25 cellular contexts compared by ENCODE assay signal in genomic region chr4:109160494-109160893, GRCh38.
DNase-seq lines count a peak whose midpoint lies in the region; ATAC-seq and TF ChIP-seq lines count a peak whose summit lies in the region.
"Had no signal": no experiment of that assay in that cellular context is flagged by ENCODE, and none has a peak within 500 bp of the region (broad histone marks: within the 10 kb centered on the region; RNA-seq: fewer than 3 reads in every experiment).

No MANE protein-coding gene starts in this region.

- TF ChIP-seq CTCF in liver (IDR thresholded peaks at IDR 0.05; ENCODE audit: low read depth, low read length, missing input control) (no peak), right lobe of liver (IDR thresholded peaks at IDR 0.05) (no peak), neural crest cell (conservative IDR thresholded peaks at IDR 0.05) (no peak)

- DNase-seq in right lobe of liver: no peak
- no peak for DNase-seq in mesenchymal stem cell
- no peak for DNase-seq in neural crest cell (ENCODE audit: low read depth, low spot score)
- peak; percentile 29 for DNase-seq in neuronal stem cell (ENCODE audit: low spot score)
- no peak for DNase-seq in NK-92 (lab: John Stamatoyannopoulos, UW; ENCODE audit: unreplicated experiment)
- no peak for DNase-seq in hypothalamus (lab: John Stamatoyannopoulos, UW)
- DNase-seq: AML-193; CD4-positive, alpha-beta T cell; CD8-positive, alpha-beta memory T cell; COR-L47; DMS 273 treated with DMSO at 0.1 percent for 48 hours; DMS153; DMS53; DMS79; DND-41; EL; GDM1 had no signal

- H3K27ac ChIP-seq in liver (ENCODE audit: low read depth in 1 of 2, low read length in 2 of 2) (no peak overlapping the region), right lobe of liver (no peak overlapping the region), mesenchymal stem cell (ENCODE audit: low read length, poor library complexity, severe bottlenecking) (no peak overlapping the region), neuronal stem cell (replicated peaks; ENCODE audit: low read length) (no peak overlapping the region)
- H3K27ac ChIP-seq: 22Rv1; A549; BLaER1 treated with 17β-estradiol and CSF1 and Interleukin-3, amounts not matched to agents 10 nM and 100 nM; C4-2B had no signal

- H2BK120ac ChIP-seq in mesenchymal stem cell (ENCODE audit: low read depth, low read length) (no peak overlapping the region), neuronal stem cell (ENCODE audit: low read depth, low read length) (no peak overlapping the region)

- H3K27me3 Mint-ChIP-seq in neural crest cell (ENCODE audit: low read depth): no peaks in the 10 kb centered on the region
- H3K27me3 Mint-ChIP-seq: B cell; CD4-positive, alpha-beta T cell had no signal

- no peak overlapping the region for H4K91ac ChIP-seq in mesenchymal stem cell (ENCODE audit: low read length)
- H4K91ac ChIP-seq in neuronal stem cell (ENCODE audit: low read depth, low read length, poor library complexity): no peak overlapping the region

- H2AK5ac ChIP-seq in mesenchymal stem cell (ENCODE audit: low read length, severe bottlenecking) (no peak overlapping the region), neuronal stem cell (ENCODE audit: low read depth, low read length) (no peak overlapping the region)

- H3K14ac ChIP-seq in mesenchymal stem cell (ENCODE audit: low read length in 2 of 2): no peak overlapping the region
- H3K14ac ChIP-seq in neuronal stem cell (ENCODE audit: low read length): no peak overlapping the region

- no peak for ATAC-seq in right lobe of liver
- no peak for ATAC-seq in esophagus mucosa
- ATAC-seq: A549, GM12878 had no signal

- peaks cover 0 to 2% (median 0%) of the 10 kb centered on the region in 4 donors for H3K27me3 ChIP-seq in liver (ENCODE audit: control insufficient read depth in 4 of 4, insufficient read depth in 4 of 4, low read length in 3 of 4)
- H3K27me3 ChIP-seq in right lobe of liver: no peaks in the 10 kb centered on the region
- no peaks in the 10 kb centered on the region for H3K27me3 ChIP-seq in mesenchymal stem cell (ENCODE audit: control insufficient read depth in 1 of 2, insufficient read depth in 1 of 2, low read length in 2 of 2)
- peaks cover 0 to 61% (median 0%) of the 10 kb centered on the region in 3 experiments for H3K27me3 ChIP-seq in neuronal stem cell (ENCODE audit: control insufficient read depth in 3 of 3, insufficient read depth in 3 of 3, low read depth in 1 of 3, low read length in 3 of 3)
- H3K27me3 ChIP-seq: BLaER1 treated with 17β-estradiol and CSF1 and Interleukin-3, amounts not matched to agents 10 nM and 100 nM had no signal

- H3K4me1 Mint-ChIP-seq in neural crest cell: peaks cover 73% of the 10 kb centered on the region
- H3K4me1 Mint-ChIP-seq: B cell; CD8-positive, alpha-beta memory T cell had no signal

- WGBS in liver: 53% methylated on average over 4 of the region's 4 CpGs
- WGBS in right lobe of liver (ENCODE audit: insufficient coverage, low coverage, low lambda C conversion rate, missing lambda C conversion rate): 37% methylated on average over 4 of the region's 4 CpGs
- 67% methylated on average over 4 of the region's 4 CpGs for WGBS in mesenchymal stem cell
- no CpG with 5 or more reads among the region's 4 CpGs for WGBS in neuronal stem cell (ENCODE audit: extremely low coverage in 2 of 2, insufficient read length in 2 of 2, insufficient replicate concordance in 1 of 2), 2 donors

- H4K8ac ChIP-seq in mesenchymal stem cell (ENCODE audit: low read length) (peak overlapping the region; percentile 84), neuronal stem cell (ENCODE audit: low read depth, low read length) (no peak overlapping the region)

- H3K9ac ChIP-seq in liver (ENCODE audit: low read depth in 1 of 2, low read length in 2 of 2) (no peak overlapping the region), mesenchymal stem cell (ENCODE audit: low read length) (no peak overlapping the region), neuronal stem cell (ENCODE audit: low read depth, low read length, poor library complexity) (no peak overlapping the region)
- H3K9ac ChIP-seq: BLaER1 treated with 17β-estradiol and CSF1 and Interleukin-3, amounts not matched to agents 10 nM and 100 nM had no signal

- no peak overlapping the region for H2BK15ac ChIP-seq in mesenchymal stem cell (ENCODE audit: low read depth, poor library complexity, severe bottlenecking)
- no peak overlapping the region for H2BK15ac ChIP-seq in neuronal stem cell (ENCODE audit: low read length)

- no peaks in the 10 kb centered on the region for H3K36me3 ChIP-seq in liver (ENCODE audit: control insufficient read depth in 4 of 4, insufficient read depth in 3 of 4, low read depth in 1 of 4, low read length in 3 of 4)
- no peaks in the 10 kb centered on the region for H3K36me3 ChIP-seq in right lobe of liver
- H3K36me3 ChIP-seq in mesenchymal stem cell (ENCODE audit: control insufficient read depth in 1 of 2, insufficient read depth in 2 of 2, low read depth in 1 of 2, low read length in 2 of 2): no peaks in the 10 kb centered on the region
- no peaks in the 10 kb centered on the region for H3K36me3 ChIP-seq in neuronal stem cell (replicated peaks in 1 of 2; ENCODE audit: control insufficient read depth in 2 of 2, insufficient read depth in 2 of 2, low read length in 2 of 2)
- H3K36me3 ChIP-seq: BLaER1 treated with 17β-estradiol and CSF1 and Interleukin-3, amounts not matched to agents 10 nM and 100 nM had no signal

- H3K18ac ChIP-seq in mesenchymal stem cell (ENCODE audit: low read depth in 1 of 2, low read length in 2 of 2): no peak overlapping the region
- no peak overlapping the region for H3K18ac ChIP-seq in neuronal stem cell (ENCODE audit: low read length)

- no peak for TF ChIP-seq POLR2A in right lobe of liver (IDR thresholded peaks at IDR 0.05)

- H2BK12ac ChIP-seq in mesenchymal stem cell (ENCODE audit: low read length in 2 of 2) (no peak overlapping the region), neuronal stem cell (ENCODE audit: low read length) (no peak overlapping the region)

- H3K4me1 ChIP-seq in liver (ENCODE audit: control insufficient read depth in 4 of 4, insufficient read depth in 4 of 4, low read length in 3 of 4) (no peaks in the 10 kb centered on the region), right lobe of liver (no peaks in the 10 kb centered on the region), mesenchymal stem cell (ENCODE audit: control insufficient read depth, insufficient read depth, low read depth, low read length) (no peaks in the 10 kb centered on the region), neuronal stem cell (ENCODE audit: control insufficient read depth in 2 of 2, insufficient read depth in 1 of 2, low read depth in 1 of 2, low read length in 2 of 2) (peaks cover 0 to 25% of the 10 kb centered on the region in 2 donors)
- H3K4me1 ChIP-seq: A549; BLaER1 treated with 17β-estradiol and CSF1 and Interleukin-3, amounts not matched to agents 10 nM and 100 nM had no signal

- no peak overlapping the region for H3K4me2 ChIP-seq in mesenchymal stem cell (ENCODE audit: low read length, poor library complexity, severe bottlenecking)
- no peak overlapping the region for H3K4me2 ChIP-seq in neuronal stem cell (ENCODE audit: insufficient read depth, low read length, poor library complexity, severe bottlenecking)
- H3K4me2 ChIP-seq: A549; BLaER1 treated with 17β-estradiol and CSF1 and Interleukin-3, amounts not matched to agents 10 nM and 100 nM had no signal

- no peaks in the 10 kb centered on the region for H3K79me1 ChIP-seq in mesenchymal stem cell (replicated peaks; ENCODE audit: low read length, poor library complexity, severe bottlenecking)
- H3K79me1 ChIP-seq in neuronal stem cell (ENCODE audit: low read depth, low read length): no peaks in the 10 kb centered on the region

- H3K4me3 ChIP-seq in liver (ENCODE audit: low read depth in 1 of 3, low read length in 3 of 3) (no peak overlapping the region), right lobe of liver (no peak overlapping the region), mesenchymal stem cell (ENCODE audit: insufficient read depth in 1 of 2, low read depth in 1 of 2, low read length in 2 of 2) (no peak overlapping the region), neuronal stem cell (ENCODE audit: low read length in 2 of 2) (no peak overlapping the region)
- H3K4me3 ChIP-seq: A549; BLaER1 treated with 17β-estradiol and CSF1 and Interleukin-3, amounts not matched to agents 10 nM and 100 nM; GM12878 had no signal

- peak overlapping the region; percentile 60 for H3K27ac Mint-ChIP-seq in neural crest cell (ENCODE audit: unreplicated experiment)
- H3K27ac Mint-ChIP-seq: B cell; CD4-positive, alpha-beta T cell; CD8-positive, alpha-beta memory T cell had no signal

- peak overlapping the region; percentile 80 for H3K4me3 Mint-ChIP-seq in neural crest cell
- H3K4me3 Mint-ChIP-seq: B cell; CD4-positive, alpha-beta T cell; CD8-positive, alpha-beta memory T cell had no signal

- H3K9me3 Mint-ChIP-seq in neural crest cell: no peaks in the 10 kb centered on the region
- H3K9me3 Mint-ChIP-seq: CD4-positive, alpha-beta T cell; CD8-positive, alpha-beta memory T cell had no signal

- no peak overlapping the region for H3K4ac ChIP-seq in mesenchymal stem cell (ENCODE audit: low read depth in 1 of 2, low read length in 2 of 2)
- no peak overlapping the region for H3K4ac ChIP-seq in neuronal stem cell (ENCODE audit: low read length)

- intact Hi-C loops in right lobe of liver (cut with DNase I): no loop called here

- TF ChIP-seq RAD21 in liver (IDR thresholded peaks at IDR 0.05): no peak

- no peak overlapping the region for H2AFZ ChIP-seq in mesenchymal stem cell (ENCODE audit: low read depth, low read length)
- H2AFZ ChIP-seq in neuronal stem cell (ENCODE audit: low read length): no peak overlapping the region

- H3K23ac ChIP-seq in mesenchymal stem cell (ENCODE audit: low read length in 2 of 2): no peak overlapping the region
- no peak overlapping the region for H3K23ac ChIP-seq in neuronal stem cell (ENCODE audit: low read depth, low read length, poor library complexity)

- H3K9me3 ChIP-seq in liver (ENCODE audit: control insufficient read depth in 4 of 4, low read length in 3 of 4) (no peaks in the 10 kb centered on the region), right lobe of liver (no peaks in the 10 kb centered on the region), mesenchymal stem cell (ENCODE audit: control insufficient read depth, low read length) (no peaks in the 10 kb centered on the region), neuronal stem cell (replicated peaks in 1 of 2; ENCODE audit: control insufficient read depth in 2 of 2, insufficient read depth in 1 of 2, low read depth in 1 of 2, low read length in 2 of 2) (no peaks in the 10 kb centered on the region)
- H3K9me3 ChIP-seq: A549; BLaER1 treated with 17β-estradiol and CSF1 and Interleukin-3, amounts not matched to agents 10 nM and 100 nM had no signal

- H3K36me3 Mint-ChIP-seq in neural crest cell (ENCODE audit: low read depth): no peaks in the 10 kb centered on the region
- H3K36me3 Mint-ChIP-seq: CD8-positive, alpha-beta memory T cell had no signal

- no peak overlapping the region for H2BK5ac ChIP-seq in mesenchymal stem cell (ENCODE audit: low read depth, low read length, poor library complexity, severe bottlenecking)
- no peak overlapping the region for H2BK5ac ChIP-seq in neuronal stem cell (ENCODE audit: low read length)

TF ChIP-seq in liver, 16 proteins besides CTCF, POLR2A, EP300 and RAD21 (continues in another document):
- peak; percentile 79 for TF ChIP-seq NR2F2 (IDR thresholded peaks at IDR 0.05)
- no peak for TF ChIP-seq SP1 (IDR thresholded peaks at IDR 0.05)
- no peak for TF ChIP-seq TAF1 (conservative IDR thresholded peaks at IDR 0.05)
- peak; percentile 24 to 31 for TF ChIP-seq RXRA (IDR thresholded peaks at IDR 0.05)
